ENCODE assay signal across 9 cellular contexts in genomic region chr2:32947076-32947483, GRCh38. TPM values are rescaled to one million over a fixed set of nuclear protein-coding genes. Genes with fewer than 3 reads are reported as not detected.
DNase-seq lines count a peak whose midpoint lies in the region; ATAC-seq and TF ChIP-seq lines count a peak whose summit lies in the region.
"Had no signal": no experiment of that assay in that cellular context is flagged by ENCODE, and none has a peak within 500 bp of the region (broad histone marks: within the 10 kb centered on the region; RNA-seq: fewer than 3 reads in every experiment).

No MANE protein-coding gene starts in this region.

- H3K4me3 Mint-ChIP-seq in memory B cell: peak overlapping the region; percentile 82

- peak overlapping the region; percentile 76 for H3K4me3 ChIP-seq in BE2C (ENCODE audit: low read depth, low read length)
- H3K4me3 ChIP-seq in IMR-90 (ENCODE audit: insufficient read depth, low read depth, low read length): peak overlapping the region; percentile 61
- H3K4me3 ChIP-seq in choroid plexus epithelial cell (ENCODE audit: low read depth, low read length): peak overlapping the region; percentile 79

- H4K91ac ChIP-seq in IMR-90 (ENCODE audit: insufficient read depth, low read depth, low read length): peak overlapping the region; percentile 66; the same call in 1 of the 2 replicates

- H3K9ac ChIP-seq in IMR-90 (ENCODE audit: low read depth, low read length): peak overlapping the region; percentile 58

- H3K4me2 ChIP-seq in IMR-90 (ENCODE audit: low read depth, low read length): peak overlapping the region; percentile 28; the same call in 1 of the 2 replicates

- H2BK20ac ChIP-seq in IMR-90 (ENCODE audit: low read depth, low read length): no peak overlapping the region

- no peak for TF ChIP-seq RAD21 in IMR-90 (IDR thresholded peaks at IDR 0.05; ENCODE audit: low read length)

- no peaks in the 10 kb centered on the region for H3K36me3 ChIP-seq in BE2C
- H3K36me3 ChIP-seq in IMR-90 (ENCODE audit: control insufficient read depth, insufficient read depth, low read length): peaks cover 4% of the 10 kb centered on the region; the same call in 1 of the 2 replicates

- peak overlapping the region; percentile 83 for H3K27ac ChIP-seq in IMR-90 (ENCODE audit: insufficient read depth, low read length)

- H3K9me3 ChIP-seq in BE2C: no peaks in the 10 kb centered on the region; the same call in 1 of the 2 replicates
- H3K9me3 ChIP-seq in IMR-90 (ENCODE audit: control insufficient read depth, insufficient read depth, low read length): no peaks in the 10 kb centered on the region

- CTCF ChIA-PET in IMR-90 (lab: Yijun Ruan, JAX): no interaction called here

- no peak for TF ChIP-seq CTCF in BE2C (IDR thresholded peaks at IDR 0.05; ENCODE audit: low read depth, low read length)
- TF ChIP-seq CTCF in IMR-90 (conservative IDR thresholded peaks at IDR 0.05; ENCODE audit: low read depth, low read length): no peak
- TF ChIP-seq CTCF in choroid plexus epithelial cell (conservative IDR thresholded peaks at IDR 0.05; ENCODE audit: low read depth, low read length): no peak

- peaks cover 3% of the 10 kb centered on the region; the same call in 1 of the 2 replicates for H3K9me1 ChIP-seq in IMR-90 (ENCODE audit: insufficient read depth, low read length)

- H2BK15ac ChIP-seq in IMR-90 (ENCODE audit: low read depth, low read length): no peak overlapping the region

- intact Hi-C loops in IMR-90 (cut with micrococcal nuclease): loop anchor here (2.0 to 5.0 kb wide), 4 partner anchors 75 to 495 kb away; no protein-coding TSS in a partner anchor

- BruUV-seq in IMR-90 (replicated peaks; lab: Mats Ljungman, UMichigan): TSS peak; percentile 90

- no peak for TF ChIP-seq POLR2A in IMR-90 (IDR thresholded peaks at IDR 0.05; ENCODE audit: low read depth, low read length)

- no peak overlapping the region for H3K14ac ChIP-seq in IMR-90 (replicated peaks; ENCODE audit: low read depth, low read length)

- peak; percentile 29 for ATAC-seq in GM19463 (IDR thresholded peaks at IDR 0.05; ENCODE audit: unreplicated experiment)
- ATAC-seq in IMR-90 (ENCODE audit: low read depth): peak; percentile 47
- peak; percentile 3 for ATAC-seq in memory B cell (ENCODE audit: low read depth)

- H3K27me3 ChIP-seq in BE2C: peaks cover 16% of the 10 kb centered on the region
- H3K27me3 ChIP-seq in IMR-90 (ENCODE audit: control insufficient read depth, insufficient read depth, low read length): no peaks in the 10 kb centered on the region

- no peak overlapping the region for H2AK5ac ChIP-seq in IMR-90 (ENCODE audit: low read depth, low read length)

- dilution Hi-C loops in IMR-90 (cut with HindIII; ENCODE audit: low sequenced_read_pairs, unreplicated experiment): no loop called here

- peak; percentile 37 for DNase-seq in BE2C
- DNase-seq in IMR-90: no peak
- peak; percentile 21 for DNase-seq in choroid plexus epithelial cell (ENCODE audit: low read depth)
- no peak for DNase-seq in memory B cell (ENCODE audit: low spot score in 2 of 2)
- no peak for DNase-seq in D341Med (ENCODE audit: low spot score)
- DNase-seq in H4 (ENCODE audit: low spot score): no peak
- no peak for DNase-seq in midbrain (lab: John Stamatoyannopoulos, UW)

- no peaks in the 10 kb centered on the region for H3K4me1 ChIP-seq in BE2C
- H3K4me1 ChIP-seq in IMR-90 (ENCODE audit: control insufficient read depth, insufficient read depth, low read length): peaks cover 7% of the 10 kb centered on the region; the same call in 1 of the 2 replicates

- POLR2A ChIA-PET in IMR-90 (lab: Charles Lee; ENCODE audit: unreplicated experiment): interaction anchor here (0.5 to 0.6 kb wide), 3 partner anchors 9 to 149 kb away, joined by 3 to 5 read pairs (median 5); no protein-coding TSS in a partner anchor

- H2AFZ ChIP-seq in IMR-90 (replicated peaks; ENCODE audit: low read length, poor library complexity): peak overlapping the region; percentile 95

- peaks cover 23 to 51% of the 10 kb centered on the region in 2 experiments for H3K79me1 ChIP-seq in IMR-90 (ENCODE audit: low read depth in 1 of 2, low read length in 2 of 2)

- no peak overlapping the region for H3K23ac ChIP-seq in IMR-90 (ENCODE audit: low read depth, low read length)

- 0% methylated on average over 29 of the region's 52 CpGs; no CpG with 5 or more reads in 1 of the 2 experiments for WGBS in IMR-90 (ENCODE audit: extremely low coverage in 2 of 2, insufficient read length in 1 of 2), 2 experiments

- no peaks in the 10 kb centered on the region for H3K36me3 Mint-ChIP-seq in memory B cell
- H3K36me3 Mint-ChIP-seq: immature natural killer cell had no signal

- H3K4me1 Mint-ChIP-seq in memory B cell: peaks cover 10% of the 10 kb centered on the region

- peak overlapping the region in 1 of 2 experiments; percentile 29; a peak in 1 of 4 replicates for H4K8ac ChIP-seq in IMR-90 (ENCODE audit: low read depth in 2 of 2, low read length in 2 of 2)

- H2BK120ac ChIP-seq in IMR-90 (ENCODE audit: low read depth, low read length): no peak overlapping the region

- peak overlapping the region; percentile 40; the same call in 1 of the 2 replicates for H3K4ac ChIP-seq in IMR-90 (ENCODE audit: low read depth, low read length)

- H3K56ac ChIP-seq in IMR-90 (ENCODE audit: extremely low read depth, insufficient read depth, low read length): no peak overlapping the region; the same call in 1 of the 2 replicates

- no peaks in the 10 kb centered on the region for H3K9me3 Mint-ChIP-seq in memory B cell
- H3K9me3 Mint-ChIP-seq: immature natural killer cell had no signal

- H4K5ac ChIP-seq in IMR-90 (ENCODE audit: low read depth, low read length): no peak overlapping the region

- H3K27ac Mint-ChIP-seq in memory B cell: no peak overlapping the region
- H3K27ac Mint-ChIP-seq: immature natural killer cell had no signal

- peak overlapping the region; percentile 44 for H2AK9ac ChIP-seq in IMR-90 (replicated peaks; ENCODE audit: low read depth, low read length, poor library complexity)

- H2BK5ac ChIP-seq in IMR-90 (ENCODE audit: low read depth, low read length, poor library complexity, severe bottlenecking): peak overlapping the region; percentile 85

- no peak overlapping the region for H3K18ac ChIP-seq in IMR-90 (ENCODE audit: low read depth, low read length)

- H4K20me1 ChIP-seq in IMR-90 (ENCODE audit: insufficient read depth, low read length): no peaks in the 10 kb centered on the region

- in situ Hi-C loops in IMR-90 (cut with MboI; ENCODE audit: low sequenced_read_pairs): loop anchor here (5.0 to 10.0 kb wide), 2 partner anchors 175 to 188 kb away; no protein-coding TSS in a partner anchor

- peaks cover 16% of the 10 kb centered on the region for H3K27me3 Mint-ChIP-seq in memory B cell

TF ChIP-seq in IMR-90, 13 proteins besides CTCF, POLR2A, EP300 and RAD21:
- TF ChIP-seq RFX5 (IDR thresholded peaks at IDR 0.05; ENCODE audit: low read depth, low read length): no peak
- TF ChIP-seq NFE2L2 (IDR thresholded peaks at IDR 0.05; ENCODE audit: low read depth, low read length): no peak
- no peak for TF ChIP-seq ELK1 (IDR thresholded peaks at IDR 0.05; ENCODE audit: borderline replicate concordance, low read depth, low read length)
- no peak for TF ChIP-seq MAFK (IDR thresholded peaks at IDR 0.05; ENCODE audit: low read depth, low read length)
- TF ChIP-seq CHD1 (IDR thresholded peaks at IDR 0.05; ENCODE audit: low read depth, low read length): no peak
- no peak for TF ChIP-seq BHLHE40 (IDR thresholded peaks at IDR 0.05; ENCODE audit: low read depth, low read length)
- TF ChIP-seq RCOR1 (IDR thresholded peaks at IDR 0.05; ENCODE audit: insufficient replicate concordance, low read length): no peak
- TF ChIP-seq SMC3 (IDR thresholded peaks at IDR 0.05; ENCODE audit: low read depth, low read length): no peak
- no peak for TF ChIP-seq USF2 (IDR thresholded peaks at IDR 0.05; ENCODE audit: low read depth, low read length)
- TF ChIP-seq MXI1 (IDR thresholded peaks at IDR 0.05; ENCODE audit: borderline replicate concordance, low read depth, low read length): no peak
- TF ChIP-seq MAZ (IDR thresholded peaks at IDR 0.05; ENCODE audit: borderline replicate concordance, low read depth, low read length): no peak
- TF ChIP-seq FOS (IDR thresholded peaks at IDR 0.05; ENCODE audit: low read depth, low read length): no peak
- no peak for TF ChIP-seq CEBPB (IDR thresholded peaks at IDR 0.05; ENCODE audit: low read depth, low read length)

RNA-seq across cellular contexts. Expression of gene LTBP1, which starts 0.3 kb away (rescaled TPM):
- 0.65 TPM for polyA plus RNA-seq in BE2C (2012; ENCODE audit: insufficient read depth, insufficient read length, low read depth)
- total RNA-seq in IMR-90 (2012; rRNA removed): 297 and 326 TPM in 2 replicates
- polyA plus RNA-seq in IMR-90 (2012; rRNA removed): 211 and 235 TPM in 2 replicates
- polyA plus RNA-seq in IMR-90 (2012; cell fraction: cytosol; rRNA removed): 117 and 133 TPM in 2 replicates
- polyA plus RNA-seq in IMR-90 (2012; cell fraction: nucleus; rRNA removed; ENCODE audit: low replicate concordance): 75.2 and 176 TPM in 2 replicates
- total RNA-seq in H4 (2014; rRNA removed; shearing (Covaris generic)): 3.1 and 4.8 TPM in 2 replicates

Comparison
In these comparisons a context has a peak if more than half of its experiments do, and no peak if none do; other contexts are left out.
1. DNase-seq: peak in BE2C (single experiment) and choroid plexus epithelial cell (single experiment); none in IMR-90 (single experiment), memory B cell (0 of 2), D341Med (single experiment), H4 (single experiment) and midbrain (single experiment).
2. RNA of gene LTBP1, which starts 0.3 kb away (total RNA-seq): 297 to 326 TPM in IMR-90; 3.1 to 4.8 TPM in H4; every median in the first group is over 10 times any median in the second.
3. Peak in every context shown above with its lines, with median percentiles within 50 percentile points of each other: H3K4me3 ChIP-seq and ATAC-seq.